ENCODE assay signal across 36 cellular contexts in the genomic region with DNA sequence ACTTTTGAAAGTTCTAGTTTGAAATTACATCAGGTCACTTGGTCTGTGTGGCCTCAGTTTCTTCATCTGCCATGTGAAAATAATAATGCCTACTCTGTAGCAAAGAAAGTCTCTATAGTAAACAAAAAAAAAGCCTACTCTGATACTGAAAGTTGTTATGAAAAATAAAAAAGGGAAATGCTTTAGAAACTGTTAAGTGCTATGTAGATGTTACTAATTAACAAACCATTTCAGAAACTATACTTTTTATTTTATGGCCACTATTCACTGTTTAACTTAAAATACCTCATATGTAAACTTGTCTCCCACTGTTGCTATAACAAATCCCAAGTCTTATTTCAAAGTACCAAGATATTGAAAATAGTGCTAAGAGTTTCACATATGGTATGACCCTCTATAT. TPM values are rescaled to one million over a fixed set of nuclear protein-coding genes. Genes with fewer than 3 reads are reported as not detected.
"Had no signal": no experiment of that assay in that cellular context is flagged by ENCODE, and none has a peak within 500 bp of the region (broad histone marks: within the 10 kb centered on the region; RNA-seq: fewer than 3 reads in every experiment).

No MANE protein-coding gene starts in this region.

- DNase-seq: activated CD4-positive, alpha-beta memory T cell treated with anti-CD3 and anti-CD28 coated beads for 36 hours; activated CD4-positive, alpha-beta T cell treated with anti-CD3 and anti-CD28 coated beads for 48 hours; activated CD8-positive, alpha-beta memory T cell treated with anti-CD3 and anti-CD28 coated beads, Interleukin-2, amount 50 U/mL, for 4 hours; activated effector memory CD4-positive, alpha-beta T cell treated with anti-CD3 and anti-CD28 coated beads, Interleukin-2, amount 50 U/mL, for 16 hours; activated naive CD4-positive, alpha-beta T cell treated with anti-CD3 and anti-CD28 coated beads, Interleukin-2, amount 50 U/mL, for 16 hours; activated T-cell treated with anti-CD3 and anti-CD28 coated beads, Interleukin-2, amount 50 U/mL, for 1 hour; amniotic stem cell; caudate nucleus; dermis blood vessel endothelial cell; effector CD8-positive, alpha-beta T cell; esophagus squamous epithelium; foreskin melanocyte; heart right ventricle; islet precursor cell; left ventricle myocardium inferior; mesendoderm; stimulated activated CD4-positive, alpha-beta T cell treated with anti-CD3 and anti-CD28 coated beads, Interleukin-1b, Interleukin-23, amount 100 ng/mL, for 48 hours; stimulated activated naive B cell treated with anti-CD40 and anti-IgM and Interleukin-4, amounts not matched to agents 10 μg/mL and 1 μg/mL and 100 μg/mL, for 72 hours; stomach; thyroid gland had no signal

- H3K36me3 Mint-ChIP-seq: activated CD4-positive, alpha-beta memory T cell treated with anti-CD3 and anti-CD28 coated beads for 36 hours; natural killer cell treated with Interleukin-12 subunit alpha and Interleukin-12 subunit beta and Interleukin-15 and Interleukin-18, amount 100 ng/mL, for 72 hours; stimulated activated naive B cell treated with anti-CD40 and anti-IgM and Interleukin-4, amounts not matched to agents 10 μg/mL and 1 μg/mL and 100 μg/mL, for 72 hours had no signal

- H3K4me3 ChIP-seq: esophagus squamous epithelium, heart right ventricle, left ventricle myocardium inferior, lung, right atrium auricular region, smooth muscle cell, stomach, thyroid gland had no signal

- H3K4me3 Mint-ChIP-seq: activated CD4-positive, alpha-beta memory T cell treated with anti-CD3 and anti-CD28 coated beads for 36 hours; activated T-helper 1 cell treated with anti-CD3 and anti-CD28 coated beads, Interleukin-12 subunit alpha, Interleukin-12 subunit beta, Interleukin-2, Interleukin-4 antibody, amounts not matched to agents 30 ng/mL and 10 ng/mL and 1 ng/mL, durations not matched to agents 14 hours and 24 hours and 36 hours; natural killer cell treated with Interleukin-12 subunit alpha and Interleukin-12 subunit beta and Interleukin-15 and Interleukin-18, amount 100 ng/mL, for 72 hours; stimulated activated naive B cell treated with anti-CD40 and anti-IgM and Interleukin-4, amounts not matched to agents 10 μg/mL and 1 μg/mL and 100 μg/mL, for 72 hours had no signal

- FAIRE-seq: astrocyte, endometrium, TTC549 had no signal

- H3K4me1 ChIP-seq: esophagus squamous epithelium, heart right ventricle, left ventricle myocardium inferior, right atrium auricular region, thyroid gland had no signal

- H3K9me3 Mint-ChIP-seq: activated T-helper 1 cell treated with anti-CD3 and anti-CD28 coated beads, Interleukin-12 subunit alpha, Interleukin-12 subunit beta, Interleukin-2, Interleukin-4 antibody, amounts not matched to agents 30 ng/mL and 10 ng/mL and 1 ng/mL, durations not matched to agents 14 hours and 24 hours and 36 hours; natural killer cell treated with Interleukin-12 subunit alpha and Interleukin-12 subunit beta and Interleukin-15 and Interleukin-18, amount 100 ng/mL, for 72 hours; stimulated activated naive B cell treated with anti-CD40 and anti-IgM and Interleukin-4, amounts not matched to agents 10 μg/mL and 1 μg/mL and 100 μg/mL, for 72 hours had no signal

- H3K27me3 ChIP-seq: esophagus squamous epithelium, heart right ventricle, right atrium auricular region, stomach, thyroid gland had no signal

- H3K4me1 Mint-ChIP-seq: stimulated activated naive B cell treated with anti-CD40 and anti-IgM and Interleukin-4, amounts not matched to agents 10 μg/mL and 1 μg/mL and 100 μg/mL, for 72 hours had no signal

- H3K36me3 ChIP-seq: esophagus squamous epithelium, heart right ventricle, left ventricle myocardium inferior, right atrium auricular region, stomach, thyroid gland had no signal

- H3K27ac Mint-ChIP-seq: activated CD4-positive, alpha-beta memory T cell treated with anti-CD3 and anti-CD28 coated beads for 36 hours; activated T-helper 1 cell treated with anti-CD3 and anti-CD28 coated beads, Interleukin-12 subunit alpha, Interleukin-12 subunit beta, Interleukin-2, Interleukin-4 antibody, amounts not matched to agents 30 ng/mL and 10 ng/mL and 1 ng/mL, durations not matched to agents 14 hours and 24 hours and 36 hours; natural killer cell treated with Interleukin-12 subunit alpha and Interleukin-12 subunit beta and Interleukin-15 and Interleukin-18, amount 100 ng/mL, for 72 hours; stimulated activated naive B cell treated with anti-CD40 and anti-IgM and Interleukin-4, amounts not matched to agents 10 μg/mL and 1 μg/mL and 100 μg/mL, for 72 hours had no signal

- H3K9me3 ChIP-seq: esophagus squamous epithelium, heart right ventricle, left ventricle myocardium inferior, right atrium auricular region, stomach, thyroid gland had no signal

- ATAC-seq: activated CD4-positive, CD25-positive, alpha-beta regulatory T cell treated with anti-CD3 and anti-CD28 coated beads, Interleukin-2, amount 50 U/mL, for 24 hours; heart right ventricle; natural killer cell treated with Interleukin-12 subunit alpha and Interleukin-12 subunit beta and Interleukin-15 and Interleukin-18, amount 100 ng/mL, for 72 hours; stimulated activated naive B cell treated with anti-CD40 and anti-IgM and Interleukin-4, amounts not matched to agents 10 μg/mL and 1 μg/mL and 100 μg/mL, for 72 hours had no signal

- H3K27ac ChIP-seq: epithelial cell of prostate, esophagus squamous epithelium, heart right ventricle, left ventricle myocardium inferior, right atrium auricular region, stomach, thyroid gland, VCaP had no signal

- H3K27me3 Mint-ChIP-seq: activated CD4-positive, alpha-beta memory T cell treated with anti-CD3 and anti-CD28 coated beads for 36 hours; natural killer cell treated with Interleukin-12 subunit alpha and Interleukin-12 subunit beta and Interleukin-15 and Interleukin-18, amount 100 ng/mL, for 72 hours; stimulated activated naive B cell treated with anti-CD40 and anti-IgM and Interleukin-4, amounts not matched to agents 10 μg/mL and 1 μg/mL and 100 μg/mL, for 72 hours had no signal

RNA-seq across cellular contexts. Expression of a gene that starts 50.6 kb away (rescaled TPM):
- total RNA-seq: activated CD4-positive, alpha-beta memory T cell treated with anti-CD3 and anti-CD28 coated beads for 36 hours; activated CD8-positive, alpha-beta memory T cell treated with anti-CD3 and anti-CD28 coated beads for 36 hours; activated T-helper 1 cell treated with anti-CD3 and anti-CD28 coated beads, Interleukin-12 subunit alpha, Interleukin-12 subunit beta, Interleukin-2, Interleukin-4 antibody, amounts not matched to agents 30 ng/mL and 10 ng/mL and 1 ng/mL, durations not matched to agents 14 hours and 24 hours and 36 hours; dermis blood vessel endothelial cell; glomerular endothelial cell; mononuclear cell; natural killer cell treated with Interleukin-12 subunit alpha and Interleukin-12 subunit beta and Interleukin-15 and Interleukin-18, amount 100 ng/mL, for 72 hours; pulmonary artery endothelial cell; T-helper 1 cell treated with Interleukin-12 subunit alpha and Interleukin-12 subunit beta and Interleukin-4 antibody, amounts not matched to agents 30 ng/mL and 1 ng/mL, for 36 hours; thyroid gland had no signal
